ENCODE assay signal across 8 cellular contexts in the genomic region with DNA sequence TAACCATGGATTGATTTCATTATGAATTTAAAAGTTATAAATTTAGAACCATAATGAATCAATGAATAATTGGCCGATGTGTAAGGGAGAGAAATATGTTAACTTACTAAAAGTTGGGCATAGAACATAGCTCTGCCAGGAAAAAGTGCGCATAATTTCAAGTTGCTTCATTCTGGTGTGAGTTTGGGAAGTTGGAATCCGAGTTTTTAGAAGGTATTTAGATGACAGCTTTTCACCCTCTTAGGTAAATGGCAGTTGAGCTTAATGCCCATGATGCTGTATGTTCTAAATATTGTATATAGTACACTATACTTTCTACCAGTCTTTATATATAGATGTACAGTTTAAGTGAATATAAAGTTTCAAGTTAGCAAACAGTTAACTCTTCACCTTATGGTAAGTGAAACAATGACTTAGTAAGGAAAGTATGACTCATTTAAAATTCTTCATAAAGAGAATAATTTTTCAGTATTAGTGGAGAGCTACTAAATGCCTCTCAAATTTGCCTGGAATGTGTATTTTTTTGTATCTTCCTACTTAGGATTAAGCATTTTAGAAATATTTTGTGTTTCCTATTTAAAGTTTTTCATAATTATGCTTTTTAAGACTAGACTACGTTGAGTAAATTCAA. TPM values are rescaled to one million over a fixed set of nuclear protein-coding genes. Genes with fewer than 3 reads are reported as not detected.
DNase-seq lines count a peak whose midpoint lies in the region; ATAC-seq and TF ChIP-seq lines count a peak whose summit lies in the region.

No MANE protein-coding gene starts in this region.

- H3K4me1 ChIP-seq in Caco-2 = peaks cover 7% of the 10 kb centered on the region; the same call in 1 of the 2 replicates
- H3K4me1 ChIP-seq in Loucy (ENCODE audit: insufficient read depth, low read length, poor library complexity, severe bottlenecking) = peaks cover 41% of the 10 kb centered on the region
- H3K4me1 ChIP-seq in colonic mucosa = no peaks in the 10 kb centered on the region

- H3K4me1 Mint-ChIP-seq in Caco-2 (ENCODE audit: low read depth, unreplicated experiment) (peaks cover 15% of the 10 kb centered on the region), natural killer cell (peaks cover 12 to 22% of the 10 kb centered on the region in 2 donors)

- H2AFZ ChIP-seq in Loucy (ENCODE audit: low read length) = no peak overlapping the region

- no peaks in the 10 kb centered on the region for H3K9me3 Mint-ChIP-seq in Caco-2 (ENCODE audit: unreplicated experiment)
- H3K9me3 Mint-ChIP-seq in natural killer cell = no peaks in the 10 kb centered on the region

- H3K27me3 ChIP-seq in Caco-2 (replicated peaks; ENCODE audit: control insufficient read depth, insufficient read depth, low read length) (no peaks in the 10 kb centered on the region), Loucy (ENCODE audit: insufficient read depth, low read length, poor library complexity, severe bottlenecking) (no peaks in the 10 kb centered on the region), colonic mucosa (no peaks in the 10 kb centered on the region)

- peaks cover 1% of the 10 kb centered on the region; the same call in 1 of the 2 replicates for H3K36me3 ChIP-seq in Caco-2 (ENCODE audit: control insufficient read depth, insufficient read depth, low read length)
- H3K36me3 ChIP-seq in Loucy (ENCODE audit: insufficient read depth, low read length) = no peaks in the 10 kb centered on the region
- H3K36me3 ChIP-seq in colonic mucosa = no peaks in the 10 kb centered on the region

- H3K4me2 ChIP-seq in Loucy (ENCODE audit: low read depth, low read length, poor library complexity, severe bottlenecking) = peak overlapping the region; percentile 72

- no peak for ATAC-seq in natural killer cell
- ATAC-seq in GM18909 (IDR thresholded peaks at IDR 0.05; ENCODE audit: poor library complexity, unreplicated experiment) = no peak
- ATAC-seq in GM18868 (IDR thresholded peaks at IDR 0.05; ENCODE audit: unreplicated experiment) = no peak

- BruUV-seq in Caco-2 (replicated peaks; lab: Mats Ljungman, UMichigan) = TSS peak; percentile 51

- H3K9ac ChIP-seq in Loucy (ENCODE audit: low read depth, low read length, poor library complexity, severe bottlenecking) (peak overlapping the region; percentile 87), colonic mucosa (ENCODE audit: low read depth in 2 of 2, low read length in 2 of 2) (peak overlapping the region; percentile 88 to 98)

- H3K36me3 Mint-ChIP-seq in Caco-2 (ENCODE audit: insufficient read depth, unreplicated experiment) = peaks cover 5% of the 10 kb centered on the region
- peaks cover 5% of the 10 kb centered on the region for H3K36me3 Mint-ChIP-seq in natural killer cell

- peaks cover 61% of the 10 kb centered on the region for H3K79me2 ChIP-seq in Loucy (ENCODE audit: insufficient read depth, low read length)

- H3K4me3 Mint-ChIP-seq in Caco-2 (ENCODE audit: unreplicated experiment) = peak overlapping the region; percentile 91
- peak overlapping the region; percentile 94 for H3K4me3 Mint-ChIP-seq in natural killer cell

- H3K27me3 Mint-ChIP-seq in Caco-2 (ENCODE audit: insufficient read depth, unreplicated experiment) = no peaks in the 10 kb centered on the region
- no peaks in the 10 kb centered on the region for H3K27me3 Mint-ChIP-seq in natural killer cell (ENCODE audit: low read depth in 2 of 2)

- POLR2A ChIA-PET in Caco-2 (lab: Charles Lee) = interaction anchor here (0.8 kb wide), 1 partner anchor 9 kb away, joined by 4 read pairs; no protein-coding TSS in a partner anchor

- H3K27ac Mint-ChIP-seq in Caco-2 (ENCODE audit: unreplicated experiment) = no peak overlapping the region
- peak overlapping the region in 1 of 2 donors; percentile 100 for H3K27ac Mint-ChIP-seq in natural killer cell

- H3K9me2 ChIP-seq in Loucy (replicated peaks; ENCODE audit: low read depth, low read length) = no peaks in the 10 kb centered on the region

- H3F3A ChIP-seq in Loucy (ENCODE audit: low read depth) = peaks cover 4% of the 10 kb centered on the region; the same call in 1 of the 2 replicates

- CTCF ChIA-PET in Caco-2 (lab: Charles Lee) = interaction anchor here (1.7 to 2.2 kb wide), 2 partner anchors 73 to 81 kb away, joined by 4 read pairs; no protein-coding TSS in a partner anchor

- no peak for DNase-seq in Caco-2
- no peak for DNase-seq in colonic mucosa
- DNase-seq in natural killer cell = no peak
- DNase-seq in effector CD8-positive, alpha-beta T cell (lab: John Stamatoyannopoulos, UW) = no peak
- no peak for DNase-seq in NCI-H187 (lab: John Stamatoyannopoulos, UW)

- H3K4me3 ChIP-seq in Caco-2 (ENCODE audit: low read depth, low read length) (peak overlapping the region; percentile 65), Loucy (ENCODE audit: low read length, poor library complexity, severe bottlenecking) (peak overlapping the region; percentile 82), colonic mucosa (peak overlapping the region; percentile 84)

- TF ChIP-seq CTCF in Caco-2 (IDR thresholded peaks at IDR 0.05; ENCODE audit: insufficient read depth in 1 of 2, low read depth in 1 of 2, low read length in 1 of 2, severe bottlenecking in 1 of 2, unreplicated experiment in 1 of 2) (no peak), Loucy (conservative IDR thresholded peaks at IDR 0.05; ENCODE audit: low read length) (no peak), colonic mucosa (IDR thresholded peaks at IDR 0.05) (no peak), natural killer cell (IDR thresholded peaks at IDR 0.05) (no peak)

- intact Hi-C loops in Caco-2 (cut with micrococcal nuclease; ENCODE audit: unreplicated experiment) = loop anchor here (2.0 to 5.0 kb wide), 3 partner anchors 223 to 357 kb away; no protein-coding TSS in a partner anchor
- intact Hi-C loops in colonic mucosa (cut with DNase I) = loop anchor here (10.0 kb wide), 1 partner anchor 79 kb away; no protein-coding TSS in a partner anchor
- intact Hi-C loops in natural killer cell (cut with micrococcal nuclease) = loop anchor here (2.0 to 10.0 kb wide), 4 partner anchors 38 to 801 kb away; a partner anchor contains a TSS

- H3K27ac ChIP-seq in colonic mucosa = peak overlapping the region; percentile 98

- H3K9me3 ChIP-seq in Caco-2 = no peaks in the 10 kb centered on the region
- no peaks in the 10 kb centered on the region for H3K9me3 ChIP-seq in Loucy (ENCODE audit: insufficient read depth, low read depth, low read length)
- no peaks in the 10 kb centered on the region for H3K9me3 ChIP-seq in colonic mucosa

- peaks cover 56% of the 10 kb centered on the region for H4K20me1 ChIP-seq in Loucy (ENCODE audit: insufficient read depth, low read length, poor library complexity, severe bottlenecking)

RNA-seq across cellular contexts. Expression of a gene that starts 1.6 kb away (rescaled TPM):
- 49.8 and 52.2 TPM in 2 replicates for total RNA-seq in Caco-2 (2022)
- total RNA-seq in colonic mucosa = 10 to 100 TPM; 33.9 to 39.4 TPM
- 10 to 100 TPM; 54.5 to 64.5 (median 63.7) TPM for total RNA-seq in natural killer cell
